In genomic region chr19:42175952-42176648, GRCh38 we compare ENCODE assay signal across 1 cellular context.
TF ChIP-seq lines count a peak whose summit lies in the region.

No MANE protein-coding gene starts in this region.

TF ChIP-seq in H1, 55 proteins besides CTCF, POLR2A, EP300 and RAD21:
- TF ChIP-seq KDM4A (IDR thresholded peaks at IDR 0.05; ENCODE audit: low read depth, low read length, severe bottlenecking) (peak; percentile 22), SUZ12 (IDR thresholded peaks at IDR 0.05; ENCODE audit: low read length) (peak; percentile 82; the same call in 1 of the 2 replicates), EZH2 (IDR thresholded peaks at IDR 0.05; ENCODE audit: low read depth, low read length, severe bottlenecking) (peak; percentile 79), ASH2L (IDR thresholded peaks at IDR 0.05; ENCODE audit: low read length) (peak; percentile 46), SAP30 (IDR thresholded peaks at IDR 0.05; ENCODE audit: insufficient read depth, insufficient replicate concordance, low read length) (no peak), CREB1 (IDR thresholded peaks at IDR 0.05) (no peak), E2F6 (IDR thresholded peaks at IDR 0.05) (no peak), MAFK (IDR thresholded peaks at IDR 0.05; ENCODE audit: low read depth, low read length) (no peak), RBBP5 (IDR thresholded peaks at IDR 0.05; ENCODE audit: borderline replicate concordance, low read depth, low read length) (peak; percentile 36; the same call in 1 of the 2 replicates), SP2 (IDR thresholded peaks at IDR 0.05; ENCODE audit: low read length) (no peak), RNF2 (IDR thresholded peaks at IDR 0.05; ENCODE audit: borderline replicate concordance, low read depth, low read length, missing control alignments, poor library complexity, severe bottlenecking) (peak; percentile 67), ZNF274 (IDR thresholded peaks at IDR 0.05; ENCODE audit: borderline replicate concordance, extremely low read depth, low read length) (no peak), CTBP2 (IDR thresholded peaks at IDR 0.05; ENCODE audit: borderline replicate concordance, insufficient read depth, insufficient read length, low read length) (peak; percentile 78)
